1 cellular context compared by ENCODE assay signal in genomic region chr1:247189981-247190798, GRCh38.
TF ChIP-seq lines count a peak whose summit lies in the region.

No MANE protein-coding gene starts in this region.

TF ChIP-seq in HEK293, 187 proteins besides CTCF, POLR2A, EP300 and RAD21 (continued from another document):
- TF ChIP-seq ZNF518A (tag by site-specific recombination; conservative IDR thresholded peaks at IDR 0.05; ENCODE audit: low read depth), result no peak
- no peak for TF ChIP-seq ZBTB26 (tag by site-specific recombination; optimal IDR thresholded peaks at IDR 0.05)
- no peak for TF ChIP-seq ZNF18 (tag by site-specific recombination; IDR thresholded peaks at IDR 0.05)
- TF ChIP-seq ZNF660 (tag by site-specific recombination; IDR thresholded peaks at IDR 0.05), result no peak
- TF ChIP-seq SETDB1 (IDR thresholded peaks at IDR 0.05; ENCODE audit: insufficient read length, low read length), result peak; percentile 88
- TF ChIP-seq ZBTB8A (tag by site-specific recombination; IDR thresholded peaks at IDR 0.05), result no peak
- TF ChIP-seq PRDM4 (tag by site-specific recombination; IDR thresholded peaks at IDR 0.05), result no peak
- no peak for TF ChIP-seq ZNF707 (tag by site-specific recombination; IDR thresholded peaks at IDR 0.05)
- TF ChIP-seq PBX3 (CRISPR knock-in tag; IDR thresholded peaks at IDR 0.05), result no peak
- no peak for TF ChIP-seq KLF9 (tag by site-specific recombination; IDR thresholded peaks at IDR 0.05; ENCODE audit: low read depth)
- TF ChIP-seq ZNF221 (tag by site-specific recombination; IDR thresholded peaks at IDR 0.05; ENCODE audit: borderline replicate concordance), result no peak
